ENCODE assay signal across 8 cellular contexts in the genomic region with DNA sequence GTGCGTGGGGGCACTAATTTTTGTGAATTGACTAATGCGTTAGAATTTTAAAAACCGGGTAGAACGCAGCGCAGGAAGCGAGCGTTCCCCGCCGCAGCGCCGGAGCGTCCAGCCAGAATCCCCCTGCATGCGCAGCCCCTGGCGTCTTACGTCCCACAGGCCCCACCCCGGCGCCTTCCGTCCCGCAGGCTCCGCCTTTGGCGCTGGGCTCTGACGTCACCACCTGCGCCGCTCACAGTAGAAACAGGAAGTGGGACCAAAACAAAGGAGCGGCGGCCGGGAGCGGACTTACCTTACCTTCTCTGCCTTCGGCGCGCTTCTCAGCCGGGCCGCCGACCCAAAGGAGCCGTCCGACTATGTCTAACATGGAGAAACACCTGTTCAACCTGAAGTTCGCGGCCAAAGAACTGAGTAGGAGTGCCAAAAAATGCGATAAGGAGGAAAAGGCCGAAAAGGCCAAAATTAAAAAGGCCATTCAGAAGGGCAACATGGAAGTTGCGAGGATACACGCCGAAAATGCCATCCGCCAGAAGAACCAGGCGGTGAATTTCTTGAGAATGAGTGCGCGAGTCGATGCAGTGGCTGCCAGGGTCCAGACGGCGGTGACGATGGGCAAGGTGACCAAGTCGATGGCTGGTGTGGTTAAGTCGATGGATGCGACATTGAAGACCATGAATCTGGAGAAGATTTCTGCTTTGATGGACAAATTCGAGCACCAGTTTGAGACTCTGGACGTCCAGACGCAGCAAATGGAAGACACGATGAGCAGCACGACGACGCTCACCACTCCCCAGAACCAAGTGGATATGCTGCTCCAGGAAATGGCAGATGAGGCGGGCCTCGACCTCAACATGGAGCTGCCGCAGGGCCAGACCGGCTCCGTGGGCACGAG. TPM values are rescaled to one million over a fixed set of nuclear protein-coding genes. Genes with fewer than 3 reads are reported as not detected.
DNase-seq lines count a peak whose midpoint lies in the region; TF ChIP-seq lines count a peak whose summit lies in the region.

A gene with protein sequence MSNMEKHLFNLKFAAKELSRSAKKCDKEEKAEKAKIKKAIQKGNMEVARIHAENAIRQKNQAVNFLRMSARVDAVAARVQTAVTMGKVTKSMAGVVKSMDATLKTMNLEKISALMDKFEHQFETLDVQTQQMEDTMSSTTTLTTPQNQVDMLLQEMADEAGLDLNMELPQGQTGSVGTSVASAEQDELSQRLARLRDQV (plus strand): TSS at position 258 of the 892 bp plus-strand sequence. CDS start 99 bp downstream, at position 357.

- peak; percentile 98 for DNase-seq in ELR (ENCODE audit: low read depth)
- DNase-seq in H9 = peak; percentile 97
- DNase-seq in MM.1S = peak; percentile 97
- DNase-seq in SIG-M5 (lab: John Stamatoyannopoulos, UW) = peak; percentile 58
- peak; percentile 96 for DNase-seq in activated gamma-delta T cell treated with Interleukin-2 at 50 U/mL for 16 hours
- peak; percentile 99 for DNase-seq in fibroblast of villous mesenchyme (ENCODE audit: low read depth)
- peak; percentile 92 for DNase-seq in neural crest cell (ENCODE audit: low read depth, low spot score)

- no peaks in the 10 kb centered on the region for H3K36me3 ChIP-seq in MM.1S (replicated peaks; ENCODE audit: insufficient read depth, low read length)
- H3K36me3 ChIP-seq in stomach smooth muscle (ENCODE audit: control insufficient read depth in 2 of 2, insufficient read depth in 2 of 2, low read length in 2 of 2) = no peaks in the 10 kb centered on the region

- H3K4me1 Mint-ChIP-seq in H9 (peaks cover 25 to 28% of the 10 kb centered on the region in 2 experiments), neural crest cell (peaks cover 30% of the 10 kb centered on the region)

- H3K14ac ChIP-seq in H9 (ENCODE audit: insufficient read depth, low read length) = peak within 1 kb of the TSS; percentile 93

- no peak within 1 kb of the TSS for H3K23ac ChIP-seq in H9 (ENCODE audit: insufficient read length, low read depth, low read length)

- no peak within 1 kb of the TSS for H2BK120ac ChIP-seq in H9 (ENCODE audit: low read depth, low read length, poor library complexity, severe bottlenecking)

- H3K27me3 Mint-ChIP-seq in H9 (ENCODE audit: low read depth) (peaks cover 2% of the 10 kb centered on the region; the same call in 1 of the 2 replicates), neural crest cell (ENCODE audit: low read depth) (no peaks in the 10 kb centered on the region)

- H3K9me3 ChIP-seq in H9 (ENCODE audit: control insufficient read depth, low read depth, low read length) (no peaks in the 10 kb centered on the region), MM.1S (replicated peaks; ENCODE audit: insufficient read depth, low read length) (no peaks in the 10 kb centered on the region), stomach smooth muscle (ENCODE audit: control insufficient read depth in 2 of 2, low read length in 2 of 2) (no peaks in the 10 kb centered on the region)

- H3K4me2 ChIP-seq in H9 (ENCODE audit: insufficient read depth, insufficient read length, low read length) = peak within 1 kb of the TSS; percentile 94
- H3K4me2 ChIP-seq in MM.1S (ENCODE audit: low read depth, low read length) = peak within 1 kb of the TSS; percentile 99

- H3K23me2 ChIP-seq in H9 (ENCODE audit: insufficient read length, low read depth, low read length, poor library complexity, severe bottlenecking) = peaks cover 10% of the 10 kb centered on the region

- peaks cover 9% of the 10 kb centered on the region for H3F3A ChIP-seq in MM.1S (ENCODE audit: insufficient read depth, low read length)

- H2AFZ ChIP-seq in H9 (ENCODE audit: low read length) = no peak within 1 kb of the TSS
- H2AFZ ChIP-seq in MM.1S (ENCODE audit: low read length) = peak within 1 kb of the TSS; percentile 89

- H4K91ac ChIP-seq in H9 (ENCODE audit: insufficient read length, low read depth, low read length) = peak within 1 kb of the TSS; percentile 10

- H4K5ac ChIP-seq in H9 (ENCODE audit: insufficient read length, low read depth, low read length) = peak within 1 kb of the TSS; percentile 14

- no peaks in the 10 kb centered on the region; the same call in 1 of the 2 replicates for H3K4me1 ChIP-seq in H9 (ENCODE audit: insufficient read depth, low read length)
- peaks cover 9% of the 10 kb centered on the region for H3K4me1 ChIP-seq in MM.1S (ENCODE audit: low read length)
- H3K4me1 ChIP-seq in stomach smooth muscle (ENCODE audit: control insufficient read depth, insufficient read depth, low read length) = peaks cover 16% of the 10 kb centered on the region

- H3K27ac ChIP-seq in H9 (ENCODE audit: insufficient read length, low read depth, low read length) = peak within 1 kb of the TSS; percentile 43
- H3K27ac ChIP-seq in MM.1S (ENCODE audit: low read length) = peak within 1 kb of the TSS; percentile 60
- H3K27ac ChIP-seq in stomach smooth muscle (ENCODE audit: low read length) = peak within 1 kb of the TSS; percentile 97

- peak within 1 kb of the TSS; percentile 99 to 100 (median 100) for H3K27ac Mint-ChIP-seq in H9
- H3K27ac Mint-ChIP-seq in neural crest cell (ENCODE audit: unreplicated experiment) = peak within 1 kb of the TSS; percentile 100

- no peak within 1 kb of the TSS for H3K56ac ChIP-seq in H9 (ENCODE audit: insufficient read length, low read depth, low read length)

- H3K18ac ChIP-seq in H9 (ENCODE audit: insufficient read length, low read depth, low read length) = peak within 1 kb of the TSS; percentile 76

- no peak within 1 kb of the TSS for H2AK5ac ChIP-seq in H9 (ENCODE audit: insufficient read length, low read length)

- H3K4me3 Mint-ChIP-seq in H9 (peak within 1 kb of the TSS; percentile 100), neural crest cell (peak within 1 kb of the TSS; percentile 99)

- H3K36me3 Mint-ChIP-seq in H9 (ENCODE audit: insufficient read depth in 1 of 3, low read depth in 3 of 3) (peaks cover 2 to 4% (median 2%) of the 10 kb centered on the region in 3 experiments; a peak in 3 of 7 replicates), neural crest cell (ENCODE audit: low read depth) (no peaks in the 10 kb centered on the region)

- no CpG with 5 or more reads among the region's 67 CpGs for WGBS in H9 (ENCODE audit: extremely low coverage, insufficient read length, low lambda C conversion rate)

- no peaks in the 10 kb centered on the region for H4K20me1 ChIP-seq in H9 (ENCODE audit: control insufficient read depth, insufficient read depth, insufficient read length)
- H4K20me1 ChIP-seq in MM.1S (ENCODE audit: insufficient read depth, low read length) = no peaks in the 10 kb centered on the region

- peak within 1 kb of the TSS; percentile 1 for H2BK5ac ChIP-seq in H9 (ENCODE audit: insufficient read length, low read length)

- no peak within 1 kb of the TSS for H2BK20ac ChIP-seq in H9 (ENCODE audit: low read depth, low read length, poor library complexity, severe bottlenecking)

- peak within 1 kb of the TSS; percentile 86 for H3K4me3 ChIP-seq in MM.1S (ENCODE audit: low read length)
- H3K4me3 ChIP-seq in fibroblast of villous mesenchyme (ENCODE audit: low read depth, low read length) = peak within 1 kb of the TSS; percentile 98
- peak within 1 kb of the TSS; percentile 96 to 100 for H3K4me3 ChIP-seq in stomach smooth muscle (ENCODE audit: low read length in 2 of 2)

- H2BK12ac ChIP-seq in H9 (ENCODE audit: insufficient read length, low read depth, low read length) = no peak within 1 kb of the TSS

- H3K9me3 Mint-ChIP-seq in H9 = no peaks in the 10 kb centered on the region; a peak in 1 of 5 replicates
- no peaks in the 10 kb centered on the region for H3K9me3 Mint-ChIP-seq in neural crest cell

- no peaks in the 10 kb centered on the region for H3K27me3 ChIP-seq in H9 (ENCODE audit: insufficient read depth, low read length)
- H3K27me3 ChIP-seq in MM.1S (replicated peaks; ENCODE audit: insufficient read depth, low read length) = no peaks in the 10 kb centered on the region
- H3K27me3 ChIP-seq in stomach smooth muscle (ENCODE audit: control insufficient read depth in 1 of 2, insufficient read depth in 2 of 2, low read length in 2 of 2) = no peaks in the 10 kb centered on the region

- H3K9ac ChIP-seq in H9 (ENCODE audit: extremely low read depth, insufficient read length, low read length) (peak within 1 kb of the TSS; percentile 94), MM.1S (ENCODE audit: low read length) (peak within 1 kb of the TSS; percentile 90), stomach smooth muscle (ENCODE audit: low read length in 2 of 2) (peak within 1 kb of the TSS; percentile 90 to 100)

- no peak for TF ChIP-seq CTCF in H9 (conservative IDR thresholded peaks at IDR 0.05)
- no peak for TF ChIP-seq CTCF in MM.1S (IDR thresholded peaks at IDR 0.05; ENCODE audit: low read length)
- no peak for TF ChIP-seq CTCF in fibroblast of villous mesenchyme (IDR thresholded peaks at IDR 0.05; ENCODE audit: insufficient read depth, low read depth, low read length)
- TF ChIP-seq CTCF in neural crest cell (conservative IDR thresholded peaks at IDR 0.05) = no peak

- H4K8ac ChIP-seq in H9 (replicated peaks; ENCODE audit: insufficient read length, low read depth, low read length) = no peak within 1 kb of the TSS

- no peak within 1 kb of the TSS for H3K4ac ChIP-seq in H9 (ENCODE audit: low read depth, low read length)

- H3K9me2 ChIP-seq in MM.1S (replicated peaks; ENCODE audit: insufficient read depth, low read length) = no peaks in the 10 kb centered on the region

- peaks cover 18% of the 10 kb centered on the region; the same call in 1 of the 2 replicates for H3K79me2 ChIP-seq in H9 (ENCODE audit: insufficient read depth, low read length)
- H3K79me2 ChIP-seq in MM.1S (ENCODE audit: low read length) = peaks cover 24% of the 10 kb centered on the region

- H2BK15ac ChIP-seq in H9 (ENCODE audit: low read depth, low read length) = 0 out of 2 replicates have a peak within 1 kb of the TSS, but pooled peaks have one; percentile 65

- peak within 1 kb of the TSS; percentile 23 for H3T11ph ChIP-seq in H9 (ENCODE audit: low read length)

- no peaks in the 10 kb centered on the region for H3K79me1 ChIP-seq in H9 (ENCODE audit: insufficient read depth, low read depth, low read length, poor library complexity, severe bottlenecking)

RNA-seq across cellular contexts. Expression of the gene that starts here (rescaled TPM):
- total RNA-seq in H9 (2021) = 38.7 and 39.2 TPM in 2 replicates
- total RNA-seq in fibroblast of villous mesenchyme = 38.7 and 40.6 TPM in 2 replicates
- 23.7 TPM in 2 replicates for total RNA-seq in neural crest cell

Comparison
In these comparisons a context has a peak if more than half of its experiments do, and no peak if none do; other contexts are left out.
1. Peak in every context shown above with its lines: DNase-seq, H3K4me3 ChIP-seq and H3K27ac ChIP-seq.
2. H3K27ac ChIP-seq: peak in every context shown above with its lines; median percentile 97 in stomach smooth muscle; 60 in MM.1S; 43 in H9.